ENCODE assay signal across 8 cellular contexts in genomic region chr6:42984924-42985475, GRCh38. TPM values are rescaled to one million over a fixed set of nuclear protein-coding genes. Genes with fewer than 3 reads are reported as not detected.
DNase-seq lines count a peak whose midpoint lies in the region; ATAC-seq and TF ChIP-seq lines count a peak whose summit lies in the region.

No MANE protein-coding gene starts in this region.

- no peak overlapping the region for H2BK15ac ChIP-seq in IMR-90 (ENCODE audit: low read depth, low read length)

- peak overlapping the region; percentile 1 to 26; a peak in 3 of 4 replicates for H4K8ac ChIP-seq in IMR-90 (ENCODE audit: low read depth in 2 of 2, low read length in 2 of 2)

- no peak overlapping the region for H2BK120ac ChIP-seq in IMR-90 (ENCODE audit: low read depth, low read length)

- peak overlapping the region; percentile 81 for H3K4me2 ChIP-seq in IMR-90 (ENCODE audit: low read depth, low read length)

- H3K9me1 ChIP-seq in IMR-90 (ENCODE audit: insufficient read depth, low read length): peaks cover 28% of the 10 kb centered on the region

- intact Hi-C loops in IMR-90 (cut with micrococcal nuclease): no loop called here

- TF ChIP-seq RAD21 in IMR-90 (IDR thresholded peaks at IDR 0.05; ENCODE audit: low read length): no peak

- no TSS peak for BruUV-seq in IMR-90 (replicated peaks; lab: Mats Ljungman, UMichigan)

- H3K4me3 ChIP-seq in IMR-90 (ENCODE audit: insufficient read depth, low read depth, low read length): peak overlapping the region; percentile 73
- H3K4me3 ChIP-seq in iPS-15b (ENCODE audit: low read depth, low read length): peak overlapping the region; percentile 67

- peaks cover 2% of the 10 kb centered on the region for H3K36me3 Mint-ChIP-seq in activated naive CD8-positive, alpha-beta T cell treated with anti-CD3 and anti-CD28 coated beads for 36 hours

- H3K9me3 ChIP-seq in IMR-90 (ENCODE audit: control insufficient read depth, insufficient read depth, low read length): no peaks in the 10 kb centered on the region
- H3K9me3 ChIP-seq in iPS-15b (ENCODE audit: control insufficient read depth, insufficient read depth, low read length): no peaks in the 10 kb centered on the region

- H4K20me1 ChIP-seq in IMR-90 (ENCODE audit: insufficient read depth, low read length): peaks cover 30% of the 10 kb centered on the region

- H3K4ac ChIP-seq in IMR-90 (ENCODE audit: low read depth, low read length): peak overlapping the region; percentile 49

- peak overlapping the region; percentile 87 for H3K4me3 Mint-ChIP-seq in activated naive CD8-positive, alpha-beta T cell treated with anti-CD3 and anti-CD28 coated beads for 36 hours

- H3K18ac ChIP-seq in IMR-90 (ENCODE audit: low read depth, low read length): no peak overlapping the region

- in situ Hi-C loops in IMR-90 (cut with MboI; ENCODE audit: low sequenced_read_pairs): no loop called here

- no peaks in the 10 kb centered on the region for H3K27me3 Mint-ChIP-seq in activated naive CD8-positive, alpha-beta T cell treated with anti-CD3 and anti-CD28 coated beads for 36 hours

- H3K56ac ChIP-seq in IMR-90 (ENCODE audit: extremely low read depth, insufficient read depth, low read length): peak overlapping the region; percentile 42; the same call in 1 of the 2 replicates

- H2AK5ac ChIP-seq in IMR-90 (ENCODE audit: low read depth, low read length): peak overlapping the region; percentile 32

- H4K5ac ChIP-seq in IMR-90 (ENCODE audit: low read depth, low read length): no peak overlapping the region

- peak overlapping the region; percentile 70 for H3K27ac Mint-ChIP-seq in activated naive CD8-positive, alpha-beta T cell treated with anti-CD3 and anti-CD28 coated beads for 36 hours

- CTCF ChIA-PET in IMR-90 (lab: Yijun Ruan, JAX): no interaction called here

- TF ChIP-seq CTCF in IMR-90 (conservative IDR thresholded peaks at IDR 0.05; ENCODE audit: low read depth, low read length): no peak

- H3K14ac ChIP-seq in IMR-90 (replicated peaks; ENCODE audit: low read depth, low read length): peak overlapping the region; percentile 38

- peak; percentile 21 for DNase-seq in AG08396 (ENCODE audit: low spot score)
- no peak for DNase-seq in IMR-90
- peak; percentile 19 for DNase-seq in activated naive CD8-positive, alpha-beta T cell treated with anti-CD3 and anti-CD28 coated beads for 36 hours
- peak; percentile 36 for DNase-seq in stimulated activated CD8-positive, alpha-beta memory T cell treated with anti-CD3 and anti-CD28 coated beads, Interleukin-4, amount 100 ng/mL, for 48 hours
- no peak for DNase-seq in NCI-H187 treated with DMSO at 0.1 percent for 48 hours (lab: John Stamatoyannopoulos, UW)

- peak overlapping the region; percentile 43 for H2BK5ac ChIP-seq in IMR-90 (ENCODE audit: low read depth, low read length, poor library complexity, severe bottlenecking)

- H2AFZ ChIP-seq in IMR-90 (replicated peaks; ENCODE audit: low read length, poor library complexity): peak overlapping the region; percentile 89

- peaks cover 45% of the 10 kb centered on the region for H3K4me1 Mint-ChIP-seq in activated naive CD8-positive, alpha-beta T cell treated with anti-CD3 and anti-CD28 coated beads for 36 hours

- H3K36me3 ChIP-seq in IMR-90 (ENCODE audit: control insufficient read depth, insufficient read depth, low read length): peaks cover 11% of the 10 kb centered on the region
- peaks cover under 1% of the 10 kb centered on the region for H3K36me3 ChIP-seq in iPS-15b (ENCODE audit: control insufficient read depth, insufficient read depth, low read length)

- H3K4me1 ChIP-seq in IMR-90 (ENCODE audit: control insufficient read depth, insufficient read depth, low read length): peaks cover 3% of the 10 kb centered on the region; the same call in 1 of the 2 replicates
- peaks cover 3% of the 10 kb centered on the region for H3K4me1 ChIP-seq in iPS-15b (ENCODE audit: control insufficient read depth, insufficient read depth, low read length)

- ATAC-seq in IMR-90 (ENCODE audit: low read depth) (0 out of 2 replicates have a peak, but pooled peaks have one; percentile 1), GM18505 (IDR thresholded peaks at IDR 0.05; ENCODE audit: unreplicated experiment) (no peak), GM19467 (IDR thresholded peaks at IDR 0.05; ENCODE audit: unreplicated experiment) (no peak)

- H2AK9ac ChIP-seq in IMR-90 (replicated peaks; ENCODE audit: low read depth, low read length, poor library complexity): peak overlapping the region; percentile 90

- POLR2A ChIA-PET in IMR-90 (lab: Charles Lee; ENCODE audit: unreplicated experiment): interaction anchor here (1.0 kb wide), 2 partner anchors 13 to 56 kb away, joined by 3 read pairs; partner anchors contain the start of gene CNPY3

- H3K79me1 ChIP-seq in IMR-90 (ENCODE audit: low read depth in 1 of 2, low read length in 2 of 2): peaks cover 38 to 51% of the 10 kb centered on the region in 2 experiments

- no peak overlapping the region for H2BK20ac ChIP-seq in IMR-90 (ENCODE audit: low read depth, low read length)

- no peaks in the 10 kb centered on the region for H3K27me3 ChIP-seq in IMR-90 (ENCODE audit: control insufficient read depth, insufficient read depth, low read length)
- H3K27me3 ChIP-seq in iPS-15b (ENCODE audit: control insufficient read depth, insufficient read depth, low read length): no peaks in the 10 kb centered on the region

- H3K27ac ChIP-seq in IMR-90 (ENCODE audit: insufficient read depth, low read length): peak overlapping the region; percentile 69

- no peaks in the 10 kb centered on the region for H3K9me3 Mint-ChIP-seq in activated naive CD8-positive, alpha-beta T cell treated with anti-CD3 and anti-CD28 coated beads for 36 hours

- dilution Hi-C loops in IMR-90 (cut with HindIII; ENCODE audit: low sequenced_read_pairs, unreplicated experiment): no loop called here

- H3K9ac ChIP-seq in IMR-90 (ENCODE audit: low read depth, low read length) (peak overlapping the region; percentile 73), iPS-15b (ENCODE audit: low read depth, low read length) (peak overlapping the region; percentile 83)

- TF ChIP-seq POLR2A in IMR-90 (IDR thresholded peaks at IDR 0.05; ENCODE audit: low read depth, low read length) (no peak), GM18505 (IDR thresholded peaks at IDR 0.05; ENCODE audit: borderline replicate concordance, extremely low read depth, insufficient read depth, insufficient read length) (no peak)

- WGBS in IMR-90 (ENCODE audit: extremely low coverage in 2 of 2, insufficient read length in 1 of 2), 2 experiments: 25% methylated on average over 4 of the region's 13 CpGs; no CpG with 5 or more reads in 1 of the 2 experiments

- H4K91ac ChIP-seq in IMR-90 (ENCODE audit: insufficient read depth, low read depth, low read length): peak overlapping the region; percentile 0; the same call in 1 of the 2 replicates

- H3K23ac ChIP-seq in IMR-90 (ENCODE audit: low read depth, low read length): peak overlapping the region; percentile 54

TF ChIP-seq in IMR-90, 13 proteins besides CTCF, POLR2A, EP300 and RAD21 (continues in another document):
- TF ChIP-seq SMC3 (IDR thresholded peaks at IDR 0.05; ENCODE audit: low read depth, low read length) (no peak), MXI1 (IDR thresholded peaks at IDR 0.05; ENCODE audit: borderline replicate concordance, low read depth, low read length) (no peak), FOS (IDR thresholded peaks at IDR 0.05; ENCODE audit: low read depth, low read length) (no peak), RCOR1 (IDR thresholded peaks at IDR 0.05; ENCODE audit: insufficient replicate concordance, low read length) (no peak), MAZ (IDR thresholded peaks at IDR 0.05; ENCODE audit: borderline replicate concordance, low read depth, low read length) (no peak), USF2 (IDR thresholded peaks at IDR 0.05; ENCODE audit: low read depth, low read length) (no peak), BHLHE40 (IDR thresholded peaks at IDR 0.05; ENCODE audit: low read depth, low read length) (no peak)

RNA-seq across cellular contexts. Expression of gene PPP2R5D, which starts 0.6 kb away (rescaled TPM):
- total RNA-seq in IMR-90 (2012; rRNA removed): 60.5 and 68.8 TPM in 2 replicates
- polyA plus RNA-seq in IMR-90 (2012; rRNA removed): 50.6 and 55.6 TPM in 2 replicates
- 31.1 and 55.2 TPM in 2 replicates for polyA plus RNA-seq in IMR-90 (2012; cell fraction: cytosol; rRNA removed)
- polyA plus RNA-seq in IMR-90 (2012; cell fraction: nucleus; rRNA removed; ENCODE audit: low replicate concordance): 41.4 and 53.9 TPM in 2 replicates
- 10 to 100 TPM; 43.0 to 43.4 TPM for total RNA-seq in activated naive CD8-positive, alpha-beta T cell treated with anti-CD3 and anti-CD28 coated beads for 36 hours

RNA-seq across cellular contexts. Expression of gene PEX6, which starts 6.0 kb away (rescaled TPM):
- total RNA-seq in IMR-90 (2012; rRNA removed): 9.4 and 10.6 TPM in 2 replicates
- polyA plus RNA-seq in IMR-90 (2012; rRNA removed): 9.6 and 10.4 TPM in 2 replicates
- polyA plus RNA-seq in IMR-90 (2012; cell fraction: cytosol; rRNA removed): 10.2 and 10.6 TPM in 2 replicates
- polyA plus RNA-seq in IMR-90 (2012; cell fraction: nucleus; rRNA removed; ENCODE audit: low replicate concordance): 24.1 and 53.7 TPM in 2 replicates
- total RNA-seq in activated naive CD8-positive, alpha-beta T cell treated with anti-CD3 and anti-CD28 coated beads for 36 hours: 10 to 100 TPM; 15.2 to 16.7 TPM

RNA-seq across cellular contexts. Expression of gene GNMT, which starts 24.4 kb away (rescaled TPM):
- total RNA-seq in IMR-90 (2012; rRNA removed): not detected in 2 replicates
- 0.36 TPM in 1 of 2 replicates, not detected in the other for polyA plus RNA-seq in IMR-90 (2012; rRNA removed)
- polyA plus RNA-seq in IMR-90 (2012; cell fraction: cytosol; rRNA removed): 0.09 TPM in 1 of 2 replicates, not detected in the other
- polyA plus RNA-seq in IMR-90 (2012; cell fraction: nucleus; rRNA removed; ENCODE audit: low replicate concordance): 0.96 and 1.1 TPM in 2 replicates
- total RNA-seq in activated naive CD8-positive, alpha-beta T cell treated with anti-CD3 and anti-CD28 coated beads for 36 hours: under 1 TPM; 0.20 to 0.35 TPM

RNA-seq across cellular contexts. Expression of gene MEA1, which starts 28.7 kb away (rescaled TPM):
- total RNA-seq in IMR-90 (2012; rRNA removed): 116 and 119 TPM in 2 replicates
- 126 TPM in 2 replicates for polyA plus RNA-seq in IMR-90 (2012; rRNA removed)
- polyA plus RNA-seq in IMR-90 (2012; cell fraction: cytosol; rRNA removed): 87.6 and 134 TPM in 2 replicates
- 16.7 and 30.2 TPM in 2 replicates for polyA plus RNA-seq in IMR-90 (2012; cell fraction: nucleus; rRNA removed; ENCODE audit: low replicate concordance)
- 100 to 1,000 TPM in 1 of 2 experiments, 10 to 100 TPM in 1; 98.6 to 105 TPM for total RNA-seq in activated naive CD8-positive, alpha-beta T cell treated with anti-CD3 and anti-CD28 coated beads for 36 hours

RNA-seq across cellular contexts. Expression of gene KLHDC3, which starts 29.0 kb away (rescaled TPM):
- 69.7 and 76.0 TPM in 2 replicates for total RNA-seq in IMR-90 (2012; rRNA removed)
- 50.5 and 57.1 TPM in 2 replicates for polyA plus RNA-seq in IMR-90 (2012; rRNA removed)
- 74.5 and 99.9 TPM in 2 replicates for polyA plus RNA-seq in IMR-90 (2012; cell fraction: cytosol; rRNA removed)
- polyA plus RNA-seq in IMR-90 (2012; cell fraction: nucleus; rRNA removed; ENCODE audit: low replicate concordance): 75.1 and 110 TPM in 2 replicates
- 10 to 100 TPM; 65.8 to 66.1 TPM for total RNA-seq in activated naive CD8-positive, alpha-beta T cell treated with anti-CD3 and anti-CD28 coated beads for 36 hours

Comparison
In these comparisons a context has a peak if more than half of its experiments do, and no peak if none do; other contexts are left out.
1. DNase-seq: peak in AG08396 (single experiment), activated naive CD8-positive, alpha-beta T cell treated with anti-CD3 and anti-CD28 coated beads for 36 hours (single experiment) and stimulated activated CD8-positive, alpha-beta memory T cell treated with anti-CD3 and anti-CD28 coated beads, Interleukin-4, amount 100 ng/mL, for 48 hours (single experiment); none in IMR-90 (single experiment) and NCI-H187 treated with DMSO at 0.1 percent for 48 hours (single experiment).